9 cellular contexts compared by ENCODE assay signal in genomic region chr11:2777396-2777795, GRCh38.
A peak's percentile ranks its signal among the peaks of the same experiment; 100 is the strongest.
DNase-seq lines count a peak whose midpoint lies in the region; ATAC-seq, FAIRE-seq and TF ChIP-seq lines count a peak whose summit lies in the region.
"Had no signal": no experiment of that assay in that cellular context is flagged by ENCODE, and none has a peak within 500 bp of the region (broad histone marks: within the 10 kb centered on the region; RNA-seq: fewer than 3 reads in every experiment).

No MANE protein-coding gene starts in this region.

- H3K4me3 Mint-ChIP-seq in activated naive CD8-positive, alpha-beta T cell treated with anti-CD3 and anti-CD28 coated beads, Interleukin-2, amount 10 ng/mL, durations not matched to agents 7 days and 5 days, result no peak overlapping the region
- no peak overlapping the region for H3K4me3 Mint-ChIP-seq in activated naive CD8-positive, alpha-beta T cell treated with anti-CD3 and anti-CD28 coated beads, Interleukin-2, amount 50 U/mL, for 24 hours
- H3K4me3 Mint-ChIP-seq: brain had no signal

- peaks cover 17% of the 10 kb centered on the region for H3K4me1 Mint-ChIP-seq in activated naive CD8-positive, alpha-beta T cell treated with anti-CD3 and anti-CD28 coated beads, Interleukin-2, amount 10 ng/mL, durations not matched to agents 7 days and 5 days
- H3K4me1 Mint-ChIP-seq in activated naive CD8-positive, alpha-beta T cell treated with anti-CD3 and anti-CD28 coated beads, Interleukin-2, amount 50 U/mL, for 24 hours, result peaks cover 12% of the 10 kb centered on the region

- 52 to 55% methylated on average over 8 of the region's 8 CpGs for WGBS in aorta, 2 donors

- POLR2A ChIA-PET in activated naive CD8-positive, alpha-beta T cell treated with anti-CD3 and anti-CD28 coated beads, Interleukin-2, amount 10 ng/mL, durations not matched to agents 7 days and 5 days (lab: Charles Lee), result no interaction called here

- H3K27me3 ChIP-seq in bronchial epithelial cell (ENCODE audit: control insufficient read depth, insufficient read depth, low read length) (peaks cover 2% of the 10 kb centered on the region), aorta (ENCODE audit: control insufficient read depth in 1 of 2, insufficient read depth in 2 of 2, low read length in 1 of 2) (no peaks in the 10 kb centered on the region)

- no peak for FAIRE-seq in bronchial epithelial cell (lab: Jason Lieb, UNC)

- no peak overlapping the region for H3K27ac ChIP-seq in aorta (ENCODE audit: low read depth in 1 of 2, low read length in 2 of 2)

- no peaks in the 10 kb centered on the region for H3K9me3 Mint-ChIP-seq in activated naive CD8-positive, alpha-beta T cell treated with anti-CD3 and anti-CD28 coated beads, Interleukin-2, amount 10 ng/mL, durations not matched to agents 7 days and 5 days
- H3K9me3 Mint-ChIP-seq in activated naive CD8-positive, alpha-beta T cell treated with anti-CD3 and anti-CD28 coated beads, Interleukin-2, amount 50 U/mL, for 24 hours, result no peaks in the 10 kb centered on the region

- H3K27me3 Mint-ChIP-seq in activated naive CD8-positive, alpha-beta T cell treated with anti-CD3 and anti-CD28 coated beads, Interleukin-2, amount 10 ng/mL, durations not matched to agents 7 days and 5 days, result peaks cover 15% of the 10 kb centered on the region
- H3K27me3 Mint-ChIP-seq in activated naive CD8-positive, alpha-beta T cell treated with anti-CD3 and anti-CD28 coated beads, Interleukin-2, amount 50 U/mL, for 24 hours, result no peaks in the 10 kb centered on the region

- H3K9me3 ChIP-seq in aorta (ENCODE audit: control insufficient read depth, low read length), result no peaks in the 10 kb centered on the region

- no peak for TF ChIP-seq CTCF in bronchial epithelial cell (IDR thresholded peaks at IDR 0.05; ENCODE audit: insufficient read depth, low read length, severe bottlenecking)

- no peak for ATAC-seq in activated naive CD8-positive, alpha-beta T cell treated with anti-CD3 and anti-CD28 coated beads, Interleukin-2, amount 10 ng/mL, durations not matched to agents 7 days and 5 days (ENCODE audit: low read depth)
- ATAC-seq in activated naive CD8-positive, alpha-beta T cell treated with anti-CD3 and anti-CD28 coated beads, Interleukin-2, amount 50 U/mL, for 24 hours, result no peak
- ATAC-seq in left lobe of liver (no peak), aorta (ENCODE audit: low FRiP score) (no peak)

- peak; percentile 21 for DNase-seq in activated naive CD8-positive, alpha-beta T cell treated with anti-CD3 and anti-CD28 coated beads, Interleukin-2, amount 10 ng/mL, durations not matched to agents 7 days and 5 days
- no peak for DNase-seq in activated naive CD8-positive, alpha-beta T cell treated with anti-CD3 and anti-CD28 coated beads, Interleukin-2, amount 50 U/mL, for 24 hours
- DNase-seq in bronchial epithelial cell (ENCODE audit: low read depth), result peak; percentile 28
- DNase-seq in left lobe of liver (ENCODE audit: low spot score), result peak; percentile 45
- DNase-seq in aorta, result peak; percentile 34 to 48
- no peak for DNase-seq in DMS153 (lab: John Stamatoyannopoulos, UW)
- DNase-seq in NCI-H1105 treated with DMSO at 0.1 percent for 48 hours (lab: John Stamatoyannopoulos, UW), result no peak
- no peak for DNase-seq in NCI-H2081 (lab: John Stamatoyannopoulos, UW)

- H3K4me3 ChIP-seq in bronchial epithelial cell (ENCODE audit: low read depth, low read length), result no peak overlapping the region
- no peak overlapping the region for H3K4me3 ChIP-seq in aorta (ENCODE audit: low read length in 2 of 2)

- no peaks in the 10 kb centered on the region for H3K4me1 ChIP-seq in aorta (ENCODE audit: control insufficient read depth in 1 of 2, insufficient read depth in 2 of 2, low read length in 2 of 2)

- H3K36me3 ChIP-seq in bronchial epithelial cell (ENCODE audit: control insufficient read depth, insufficient read depth, low read length), result no peaks in the 10 kb centered on the region
- no peaks in the 10 kb centered on the region for H3K36me3 ChIP-seq in aorta (ENCODE audit: control insufficient read depth in 1 of 2, insufficient read depth in 2 of 2, low read length in 1 of 2)

- no peaks in the 10 kb centered on the region for H3K36me3 Mint-ChIP-seq in activated naive CD8-positive, alpha-beta T cell treated with anti-CD3 and anti-CD28 coated beads, Interleukin-2, amount 10 ng/mL, durations not matched to agents 7 days and 5 days
- H3K36me3 Mint-ChIP-seq in activated naive CD8-positive, alpha-beta T cell treated with anti-CD3 and anti-CD28 coated beads, Interleukin-2, amount 50 U/mL, for 24 hours (ENCODE audit: low read depth), result no peaks in the 10 kb centered on the region
- H3K36me3 Mint-ChIP-seq: brain had no signal

- intact Hi-C loops in aorta (cut with DNase I), result loop anchor here (5.0 kb wide), 2 partner anchors 70 to 105 kb away; no protein-coding TSS in a partner anchor

- no peak overlapping the region for H3K27ac Mint-ChIP-seq in activated naive CD8-positive, alpha-beta T cell treated with anti-CD3 and anti-CD28 coated beads, Interleukin-2, amount 10 ng/mL, durations not matched to agents 7 days and 5 days
- H3K27ac Mint-ChIP-seq in activated naive CD8-positive, alpha-beta T cell treated with anti-CD3 and anti-CD28 coated beads, Interleukin-2, amount 50 U/mL, for 24 hours, result no peak overlapping the region

Comparison
In these comparisons a context has a peak if more than half of its experiments do, and no peak if none do; other contexts are left out.
1. DNase-seq: peak in activated naive CD8-positive, alpha-beta T cell treated with anti-CD3 and anti-CD28 coated beads, Interleukin-2, amount 10 ng/mL, durations not matched to agents 7 days and 5 days (single experiment), bronchial epithelial cell (single experiment), left lobe of liver (single experiment) and aorta (2 of 2); none in activated naive CD8-positive, alpha-beta T cell treated with anti-CD3 and anti-CD28 coated beads, Interleukin-2, amount 50 U/mL, for 24 hours (single experiment), DMS153 (single experiment), NCI-H1105 treated with DMSO at 0.1 percent for 48 hours (single experiment) and NCI-H2081 (0 of 2).